8 cellular contexts compared by ENCODE assay signal in the genomic region with DNA sequence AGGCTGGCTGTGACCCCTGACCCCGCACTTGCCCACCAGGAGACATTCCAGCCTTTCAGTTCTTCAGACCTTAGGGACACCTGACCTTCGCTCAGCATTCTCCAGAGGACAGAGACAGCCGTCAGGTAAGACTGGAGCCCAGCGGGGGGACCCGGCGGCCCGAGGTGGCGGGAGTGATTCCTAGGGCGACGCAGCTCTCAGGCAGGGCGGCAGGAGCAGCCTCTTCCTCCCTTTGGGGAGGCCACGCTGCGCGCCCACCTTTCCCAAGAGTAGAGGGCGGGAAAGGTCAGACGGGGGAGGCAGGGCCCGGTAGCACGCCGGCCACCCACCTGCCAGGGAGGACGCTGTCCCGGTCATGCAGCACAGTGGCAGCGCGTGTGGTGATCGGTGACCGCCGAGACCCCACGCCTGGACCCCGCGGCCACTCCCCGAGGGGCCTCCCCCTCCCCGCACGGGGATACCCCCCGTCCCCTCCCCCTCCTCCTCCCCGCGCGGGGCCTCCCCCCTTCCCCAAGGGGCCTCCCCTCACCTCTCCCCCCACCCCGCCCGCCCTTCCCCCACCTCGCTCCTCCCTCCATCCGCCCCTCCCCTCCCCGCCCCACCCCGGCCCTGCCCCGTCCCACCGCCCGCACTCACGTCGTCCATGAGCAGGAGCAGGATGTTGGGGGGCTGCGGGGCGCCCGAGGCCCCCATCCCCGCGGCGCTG. TPM values are rescaled to one million over a fixed set of nuclear protein-coding genes. Genes with fewer than 3 reads are reported as not detected.
DNase-seq lines count a peak whose midpoint lies in the region; ATAC-seq and TF ChIP-seq lines count a peak whose summit lies in the region.

No MANE protein-coding gene starts in this region.

- peaks cover 7% of the 10 kb centered on the region for H3K36me3 Mint-ChIP-seq in T-helper 17 cell (ENCODE audit: low read depth)

- H3K4me3 Mint-ChIP-seq in T-helper 17 cell, result peak overlapping the region; percentile 85

- ATAC-seq in T-helper 17 cell (peak; percentile 39), esophagus mucosa (peak; percentile 52), GM21447 (IDR thresholded peaks at IDR 0.05; ENCODE audit: unreplicated experiment) (no peak), HG03457 (IDR thresholded peaks at IDR 0.05; ENCODE audit: unreplicated experiment) (no peak)

- TF ChIP-seq CTCF in neutrophil (IDR thresholded peaks at IDR 0.05), result no peak

- H3K36me3 ChIP-seq in neutrophil, result peaks cover 23% of the 10 kb centered on the region

- no peaks in the 10 kb centered on the region for H3K9me3 ChIP-seq in T-helper 17 cell (ENCODE audit: control insufficient read depth, low read length, poor library complexity, severe bottlenecking)
- no peaks in the 10 kb centered on the region for H3K9me3 ChIP-seq in neutrophil

- H3K4me1 Mint-ChIP-seq in T-helper 17 cell, result peaks cover 23% of the 10 kb centered on the region

- H3K4me1 ChIP-seq in neutrophil (ENCODE audit: control insufficient read depth in 1 of 2, insufficient read depth in 1 of 2, low read depth in 1 of 2, low read length in 1 of 2), result peaks cover 73% of the 10 kb centered on the region in 2 experiments

- no peaks in the 10 kb centered on the region for H3K27me3 ChIP-seq in neutrophil

- H3K27ac Mint-ChIP-seq in T-helper 17 cell, result peak overlapping the region; percentile 88

- DNase-seq in DMS53 (lab: John Stamatoyannopoulos, UW), result peak; percentile 38
- no peak for DNase-seq in DMS53 treated with DMSO at 0.1 percent for 48 hours (lab: John Stamatoyannopoulos, UW; ENCODE audit: unreplicated experiment)
- peak in 1 of 3 donors; percentile 20 for DNase-seq in T-helper 17 cell
- no peak for DNase-seq in SIG-M5 treated with dmso at 0.1 percent for 504 hours (lab: John Stamatoyannopoulos, UW; ENCODE audit: unreplicated experiment)

- peak overlapping the region; percentile 70 to 97 for H3K4me3 ChIP-seq in neutrophil (ENCODE audit: low read depth in 1 of 2, low read length in 1 of 2)

- H3K27ac ChIP-seq in neutrophil, result peak overlapping the region; percentile 94

- H3K27me3 Mint-ChIP-seq in T-helper 17 cell, result no peaks in the 10 kb centered on the region

RNA-seq across cellular contexts. Expression of a gene that starts 0.5 kb away (rescaled TPM):
- total RNA-seq in T-helper 17 cell (10 to 100 TPM; 37.2 to 38.6 TPM), esophagus mucosa (17.0 TPM)

RNA-seq across cellular contexts. Expression of a gene that starts 0.7 kb away (rescaled TPM):
- total RNA-seq in T-helper 17 cell (10 to 100 TPM; 33.5 to 43.0 TPM), esophagus mucosa (61.0 TPM)

RNA-seq across cellular contexts. Expression of a gene that starts 10.2 kb away (rescaled TPM):
- total RNA-seq in T-helper 17 cell (not detected), esophagus mucosa (not detected)

RNA-seq across cellular contexts. Expression of a gene that starts 44.5 kb away (rescaled TPM):
- 100 to 1,000 TPM; 130 to 158 TPM for total RNA-seq in T-helper 17 cell
- total RNA-seq in esophagus mucosa, result 207 TPM

RNA-seq across cellular contexts. Expression of a gene that starts 52.7 kb away (rescaled TPM):
- total RNA-seq in T-helper 17 cell (1 to 10 TPM in 1 of 2 donors, under 1 TPM in 1; 0.42 to 1.3 TPM), esophagus mucosa (21.6 TPM)

Comparison
In these comparisons a context has a peak if more than half of its experiments do, and no peak if none do; other contexts are left out.
1. ATAC-seq: peak in T-helper 17 cell (single experiment) and esophagus mucosa (single experiment); none in GM21447 (single experiment) and HG03457 (single experiment).